Comparison of ENCODE assay signal across 27 cellular contexts in genomic region chr17:27443491-27443890, GRCh38.
"Had no signal": no experiment of that assay in that cellular context is flagged by ENCODE, and none has a peak within 500 bp of the region (broad histone marks: within the 10 kb centered on the region; RNA-seq: fewer than 3 reads in every experiment).

No MANE protein-coding gene starts in this region.

- ATAC-seq: naive thymus-derived CD4-positive, alpha-beta T cell; natural killer cell; pancreas; psoas muscle; right cardiac atrium; right lobe of liver; stimulated activated naive B cell treated with anti-CD40 and anti-IgM and Interleukin-4, amounts not matched to agents 10 μg/mL and 1 μg/mL and 100 μg/mL, for 72 hours had no signal

- H3K36me3 Mint-ChIP-seq: naive thymus-derived CD4-positive, alpha-beta T cell; natural killer cell; stimulated activated naive B cell treated with anti-CD40 and anti-IgM and Interleukin-4, amounts not matched to agents 10 μg/mL and 1 μg/mL and 100 μg/mL, for 72 hours had no signal

- H3K4me3 Mint-ChIP-seq: naive thymus-derived CD4-positive, alpha-beta T cell; natural killer cell; nephron; stimulated activated naive B cell treated with anti-CD40 and anti-IgM and Interleukin-4, amounts not matched to agents 10 μg/mL and 1 μg/mL and 100 μg/mL, for 72 hours; stimulated activated naive CD8-positive, alpha-beta T cell treated with anti-CD3 and anti-CD28 coated beads, Interleukin-15, Interleukin-2, amounts not matched to agents 100 ng/mL and 50 ng/mL, for 24 hours had no signal

- H3K4me1 Mint-ChIP-seq: natural killer cell; stimulated activated naive B cell treated with anti-CD40 and anti-IgM and Interleukin-4, amounts not matched to agents 10 μg/mL and 1 μg/mL and 100 μg/mL, for 72 hours had no signal

- H3K27ac Mint-ChIP-seq: natural killer cell; nephron; progenitor cell of endocrine pancreas; stimulated activated naive B cell treated with anti-CD40 and anti-IgM and Interleukin-4, amounts not matched to agents 10 μg/mL and 1 μg/mL and 100 μg/mL, for 72 hours; stimulated activated naive CD8-positive, alpha-beta T cell treated with anti-CD3 and anti-CD28 coated beads, Interleukin-15, Interleukin-2, amounts not matched to agents 100 ng/mL and 50 ng/mL, for 24 hours had no signal

- H3K4me3 ChIP-seq: pancreas, psoas muscle, right lobe of liver, sigmoid colon, spleen, stomach, thoracic aorta, thyroid gland, tibial nerve, upper lobe of left lung, vagina had no signal

- DNase-seq: naive thymus-derived CD4-positive, alpha-beta T cell; natural killer cell; occipital lobe; pancreas; psoas muscle; right cardiac atrium; right lobe of liver; sigmoid colon; small intestine; spleen; stimulated activated CD4-positive, alpha-beta T cell treated with anti-CD3 and anti-CD28 coated beads, Interleukin-12 subunit alpha, Interleukin-12 subunit beta, amount 100 ng/mL, for 4 hours; stimulated activated CD4-positive, alpha-beta T cell treated with anti-CD3 and anti-CD28 coated beads, Interleukin-1b, Interleukin-23, amount 100 ng/mL, for 48 hours; stimulated activated CD4-positive, alpha-beta T cell treated with anti-CD3 and anti-CD28 coated beads, Interleukin-4, amount 100 ng/mL, for 1 hour; stimulated activated CD4-positive, alpha-beta T cell treated with anti-CD3 and anti-CD28 coated beads, Interleukin-4, amount 100 ng/mL, for 4 hours; stimulated activated CD8-positive, alpha-beta memory T cell treated with anti-CD3 and anti-CD28 coated beads, Interleukin-4, amount 100 ng/mL, for 48 hours; stimulated activated naive B cell treated with anti-CD40 and anti-IgM and Interleukin-4, amounts not matched to agents 10 μg/mL and 1 μg/mL and 100 μg/mL, for 72 hours; stimulated activated naive CD4-positive, alpha-beta T cell treated with Interleukin-2 at 50 U/mL for 16 hours; stomach; thyroid gland; trophoblast cell; upper lobe of left lung had no signal

- H3K4me1 ChIP-seq: pancreas, psoas muscle, right lobe of liver, sigmoid colon, thyroid gland, tibial nerve, upper lobe of left lung, vagina had no signal

- H3K27ac ChIP-seq: pancreas, psoas muscle, right lobe of liver, sigmoid colon, spleen, stomach, thoracic aorta, thyroid gland, tibial nerve, upper lobe of left lung, vagina had no signal

- H3K27me3 ChIP-seq: pancreas, right lobe of liver, sigmoid colon, spleen, stomach, thyroid gland, tibial nerve, upper lobe of left lung, vagina had no signal

- H3K36me3 ChIP-seq: pancreas, right lobe of liver, sigmoid colon, spleen, stomach, thoracic aorta, thyroid gland, tibial nerve, upper lobe of left lung, vagina had no signal

- H3K9me3 Mint-ChIP-seq: naive thymus-derived CD4-positive, alpha-beta T cell; natural killer cell; nephron; stimulated activated naive B cell treated with anti-CD40 and anti-IgM and Interleukin-4, amounts not matched to agents 10 μg/mL and 1 μg/mL and 100 μg/mL, for 72 hours; stimulated activated naive CD8-positive, alpha-beta T cell treated with anti-CD3 and anti-CD28 coated beads, Interleukin-15, Interleukin-2, amounts not matched to agents 100 ng/mL and 50 ng/mL, for 24 hours had no signal

- H3K9me3 ChIP-seq: pancreas, psoas muscle, right lobe of liver, sigmoid colon, spleen, stomach, thoracic aorta, thyroid gland, tibial nerve, upper lobe of left lung, vagina had no signal
